ENCODE assay signal across 1 cellular context in the genomic region with DNA sequence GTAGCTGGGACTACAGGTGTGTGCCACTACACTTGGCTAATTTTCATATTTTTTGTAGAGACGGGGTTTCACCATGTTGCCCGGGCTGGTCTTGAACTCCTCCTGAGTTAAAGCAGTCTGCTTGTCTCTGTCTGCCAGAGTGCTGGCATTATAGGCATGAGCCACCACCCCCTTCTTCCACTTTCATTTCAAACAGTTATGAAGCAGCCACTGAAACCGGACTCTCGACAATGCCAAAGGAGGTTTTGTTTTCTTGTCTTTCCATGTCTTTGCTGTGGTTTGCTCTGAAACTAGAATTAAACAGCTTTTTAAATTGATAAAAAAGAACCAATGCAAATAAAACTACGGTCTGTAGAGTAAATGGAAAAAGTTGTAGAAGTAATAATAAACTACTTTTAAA.
TF ChIP-seq lines count a peak whose summit lies in the region.

No MANE protein-coding gene starts in this region.

TF ChIP-seq in GM12878, 131 proteins besides CTCF, POLR2A, EP300 and RAD21:
- 0 out of 2 replicates have a peak, but pooled peaks have one; percentile 17 for TF ChIP-seq TBL1XR1 (IDR thresholded peaks at IDR 0.05; ENCODE audit: low read depth, low read length)
- TF ChIP-seq MTA3 (IDR thresholded peaks at IDR 0.05; ENCODE audit: borderline replicate concordance, low read length) = 0 out of 2 replicates have a peak, but pooled peaks have one; percentile 48
- TF ChIP-seq NFIC (IDR thresholded peaks at IDR 0.05; ENCODE audit: low read depth, low read length) = peak; percentile 56
- TF ChIP-seq POU2F2 (IDR thresholded peaks at IDR 0.05; ENCODE audit: borderline replicate concordance, low read depth, low read length) = no peak
- TF ChIP-seq PAX5 (IDR thresholded peaks at IDR 0.05; ENCODE audit: borderline replicate concordance, low read depth, low read length) = 0 out of 2 replicates have a peak, but pooled peaks have one; percentile 32
- TF ChIP-seq BACH1 (IDR thresholded peaks at IDR 0.05; ENCODE audit: borderline replicate concordance) = peak; percentile 24; the same call in 1 of the 2 replicates
- TF ChIP-seq IKZF1 (conservative IDR thresholded peaks at IDR 0.05) = peak; percentile 68
- TF ChIP-seq ATF7 (IDR thresholded peaks at IDR 0.05; ENCODE audit: low read depth) = 0 out of 2 replicates have a peak, but pooled peaks have one; percentile 40
- 0 out of 2 replicates have a peak, but pooled peaks have one; percentile 43 for TF ChIP-seq EED (IDR thresholded peaks at IDR 0.05; ENCODE audit: low read depth)
- 0 out of 2 replicates have a peak, but pooled peaks have one; percentile 43 for TF ChIP-seq IRF4 (IDR thresholded peaks at IDR 0.05; ENCODE audit: low read depth, low read length)
- TF ChIP-seq WRNIP1 (IDR thresholded peaks at IDR 0.05; ENCODE audit: borderline replicate concordance, low read depth, low read length) = no peak
- TF ChIP-seq KAT2A (conservative IDR thresholded peaks at IDR 0.05; ENCODE audit: control insufficient read depth, low read depth, low read length) = no peak
- no peak for TF ChIP-seq RCOR1 (conservative IDR thresholded peaks at IDR 0.05; ENCODE audit: low read depth, low read length)
- TF ChIP-seq, protein P1, sequence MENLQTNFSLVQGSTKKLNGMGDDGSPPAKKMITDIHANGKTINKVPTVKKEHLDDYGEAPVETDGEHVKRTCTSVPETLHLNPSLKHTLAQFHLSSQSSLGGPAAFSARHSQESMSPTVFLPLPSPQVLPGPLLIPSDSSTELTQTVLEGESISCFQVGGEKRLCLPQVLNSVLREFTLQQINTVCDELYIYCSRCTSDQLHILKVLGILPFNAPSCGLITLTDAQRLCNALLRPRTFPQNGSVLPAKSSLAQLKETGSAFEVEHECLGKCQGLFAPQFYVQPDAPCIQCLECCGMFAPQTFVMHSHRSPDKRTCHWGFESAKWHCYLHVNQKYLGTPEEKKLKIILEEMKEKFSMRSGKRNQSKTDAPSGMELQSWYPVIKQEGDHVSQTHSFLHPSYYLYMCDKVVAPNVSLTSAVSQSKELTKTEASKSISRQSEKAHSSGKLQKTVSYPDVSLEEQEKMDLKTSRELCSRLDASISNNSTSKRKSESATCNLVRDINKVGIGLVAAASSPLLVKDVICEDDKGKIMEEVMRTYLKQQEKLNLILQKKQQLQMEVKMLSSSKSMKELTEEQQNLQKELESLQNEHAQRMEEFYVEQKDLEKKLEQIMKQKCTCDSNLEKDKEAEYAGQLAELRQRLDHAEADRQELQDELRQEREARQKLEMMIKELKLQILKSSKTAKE (IDR thresholded peaks at IDR 0.05; ENCODE audit: low read depth, poor library complexity, severe bottlenecking) = peak; percentile 77
- TF ChIP-seq BHLHE40 (IDR thresholded peaks at IDR 0.05; ENCODE audit: borderline replicate concordance in 1 of 2, low read depth in 2 of 2, low read length in 1 of 2) = peak in 1 of 2 experiments; percentile 24; a peak in 1 of 4 replicates
- no peak for TF ChIP-seq ZNF274 (IDR thresholded peaks at IDR 0.05; ENCODE audit: insufficient read depth, insufficient read length)
- TF ChIP-seq ETV6 (conservative IDR thresholded peaks at IDR 0.05 in 1 of 2, IDR thresholded peaks at IDR 0.05 in 1 of 2; ENCODE audit: borderline replicate concordance in 1 of 2, low read depth in 1 of 2) = peak in 1 of 2 experiments; percentile 83; a peak in 2 of 4 replicates
- TF ChIP-seq, protein P2, sequence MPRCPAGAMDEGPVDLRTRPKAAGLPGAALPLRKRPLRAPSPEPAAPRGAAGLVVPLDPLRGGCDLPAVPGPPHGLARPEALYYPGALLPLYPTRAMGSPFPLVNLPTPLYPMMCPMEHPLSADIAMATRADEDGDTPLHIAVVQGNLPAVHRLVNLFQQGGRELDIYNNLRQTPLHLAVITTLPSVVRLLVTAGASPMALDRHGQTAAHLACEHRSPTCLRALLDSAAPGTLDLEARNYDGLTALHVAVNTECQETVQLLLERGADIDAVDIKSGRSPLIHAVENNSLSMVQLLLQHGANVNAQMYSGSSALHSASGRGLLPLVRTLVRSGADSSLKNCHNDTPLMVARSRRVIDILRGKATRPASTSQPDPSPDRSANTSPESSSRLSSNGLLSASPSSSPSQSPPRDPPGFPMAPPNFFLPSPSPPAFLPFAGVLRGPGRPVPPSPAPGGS (IDR thresholded peaks at IDR 0.05; ENCODE audit: borderline replicate concordance, insufficient read depth, low read depth, low read length, poor library complexity, severe bottlenecking) = no peak
- 0 out of 2 replicates have a peak, but pooled peaks have one; percentile 29 for TF ChIP-seq SMARCA5 (IDR thresholded peaks at IDR 0.05)
- TF ChIP-seq ZNF217 (IDR thresholded peaks at IDR 0.05) = peak; percentile 57; the same call in 1 of the 2 replicates
- TF ChIP-seq NBN (IDR thresholded peaks at IDR 0.05) = 0 out of 2 replicates have a peak, but pooled peaks have one; percentile 26
- peak; percentile 61; the same call in 1 of the 2 replicates for TF ChIP-seq ZNF24 (IDR thresholded peaks at IDR 0.05)
- no peak for TF ChIP-seq ZZZ3 (IDR thresholded peaks at IDR 0.05; ENCODE audit: control insufficient read depth, insufficient read length, low read depth)
- peak; percentile 37; the same call in 1 of the 2 replicates for TF ChIP-seq TCF7 (IDR thresholded peaks at IDR 0.05; ENCODE audit: borderline replicate concordance)
- TF ChIP-seq POLR2AphosphoS2 (IDR thresholded peaks at IDR 0.05; ENCODE audit: low read depth, low read length) = no peak
- 0 out of 2 replicates have a peak, but pooled peaks have one; percentile 47 for TF ChIP-seq YY1 (IDR thresholded peaks at IDR 0.05; ENCODE audit: low read depth, low read length)
- peak; percentile 85 to 87 for TF ChIP-seq IKZF2 (IDR thresholded peaks at IDR 0.05)
- TF ChIP-seq, protein P3, sequence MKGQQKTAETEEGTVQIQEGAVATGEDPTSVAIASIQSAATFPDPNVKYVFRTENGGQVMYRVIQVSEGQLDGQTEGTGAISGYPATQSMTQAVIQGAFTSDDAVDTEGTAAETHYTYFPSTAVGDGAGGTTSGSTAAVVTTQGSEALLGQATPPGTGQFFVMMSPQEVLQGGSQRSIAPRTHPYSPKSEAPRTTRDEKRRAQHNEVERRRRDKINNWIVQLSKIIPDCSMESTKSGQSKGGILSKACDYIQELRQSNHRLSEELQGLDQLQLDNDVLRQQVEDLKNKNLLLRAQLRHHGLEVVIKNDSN (IDR thresholded peaks at IDR 0.05; ENCODE audit: borderline replicate concordance, extremely low read length, insufficient read depth, low read depth, low read length) = no peak
- TF ChIP-seq, protein P4, sequence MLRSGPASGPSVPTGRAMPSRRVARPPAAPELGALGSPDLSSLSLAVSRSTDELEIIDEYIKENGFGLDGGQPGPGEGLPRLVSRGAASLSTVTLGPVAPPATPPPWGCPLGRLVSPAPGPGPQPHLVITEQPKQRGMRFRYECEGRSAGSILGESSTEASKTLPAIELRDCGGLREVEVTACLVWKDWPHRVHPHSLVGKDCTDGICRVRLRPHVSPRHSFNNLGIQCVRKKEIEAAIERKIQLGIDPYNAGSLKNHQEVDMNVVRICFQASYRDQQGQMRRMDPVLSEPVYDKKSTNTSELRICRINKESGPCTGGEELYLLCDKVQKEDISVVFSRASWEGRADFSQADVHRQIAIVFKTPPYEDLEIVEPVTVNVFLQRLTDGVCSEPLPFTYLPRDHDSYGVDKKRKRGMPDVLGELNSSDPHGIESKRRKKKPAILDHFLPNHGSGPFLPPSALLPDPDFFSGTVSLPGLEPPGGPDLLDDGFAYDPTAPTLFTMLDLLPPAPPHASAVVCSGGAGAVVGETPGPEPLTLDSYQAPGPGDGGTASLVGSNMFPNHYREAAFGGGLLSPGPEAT (IDR thresholded peaks at IDR 0.05; ENCODE audit: low read depth) = peak; percentile 43; the same call in 1 of the 2 replicates
- no peak for TF ChIP-seq ZBED1 (IDR thresholded peaks at IDR 0.05; ENCODE audit: borderline replicate concordance)
- TF ChIP-seq MTA2 (IDR thresholded peaks at IDR 0.05; ENCODE audit: low read depth) = peak; percentile 65
- no peak for TF ChIP-seq ZNF207 (IDR thresholded peaks at IDR 0.05; ENCODE audit: borderline replicate concordance)
- TF ChIP-seq JUND (IDR thresholded peaks at IDR 0.05; ENCODE audit: low read depth, low read length) = no peak
- peak; percentile 29 for TF ChIP-seq MEF2B (IDR thresholded peaks at IDR 0.05; ENCODE audit: partially characterized antibody, poor library complexity, severe bottlenecking)
- TF ChIP-seq RUNX3 (IDR thresholded peaks at IDR 0.05; ENCODE audit: low read length) = peak; percentile 88
